In genomic region chr6:113414511-113414910, GRCh38 we compare ENCODE assay signal across 8 cellular contexts.
DNase-seq lines count a peak whose midpoint lies in the region; ATAC-seq lines count a peak whose summit lies in the region.

No MANE protein-coding gene starts in this region.

- ATAC-seq in GM19328 (IDR thresholded peaks at IDR 0.05; ENCODE audit: unreplicated experiment) (no peak), GM21360 (IDR thresholded peaks at IDR 0.05; ENCODE audit: unreplicated experiment) (no peak)

- DNase-seq in COLO829 (ENCODE audit: low spot score) (peak; percentile 11), NCI-H146 treated with DMSO at 0.1 percent for 48 hours (lab: John Stamatoyannopoulos, UW; ENCODE audit: unreplicated experiment) (peak; percentile 31), cerebellum (ENCODE audit: low spot score) (peak; percentile 57), medulla oblongata (ENCODE audit: extremely low spot score) (peak; percentile 37), MV-4-11 (lab: John Stamatoyannopoulos, UW) (no peak)
- DNase-seq in activated CD4-positive, CD25-positive, alpha-beta regulatory T cell treated with anti-CD3 and anti-CD28 coated beads, Interleukin-2, amount 50 U/mL, for 72 hours = no peak

Comparison
In these comparisons a context has a peak if more than half of its experiments do, and no peak if none do; other contexts are left out.
1. DNase-seq: peak in COLO829 (single experiment), NCI-H146 treated with DMSO at 0.1 percent for 48 hours (single experiment), cerebellum (single experiment) and medulla oblongata (single experiment); none in MV-4-11 (single experiment) and activated CD4-positive, CD25-positive, alpha-beta regulatory T cell treated with anti-CD3 and anti-CD28 coated beads, Interleukin-2, amount 50 U/mL, for 72 hours (single experiment).